Comparison of ENCODE assay signal across 8 cellular contexts in genomic region chr17:59107306-59107670, GRCh38. TPM values are rescaled to one million over a fixed set of nuclear protein-coding genes. Genes with fewer than 3 reads are reported as not detected.
A peak's percentile ranks its signal among the peaks of the same experiment; 100 is the strongest.
DNase-seq lines count a peak whose midpoint lies in the region; ATAC-seq and TF ChIP-seq lines count a peak whose summit lies in the region.

No MANE protein-coding gene starts in this region.

- TF ChIP-seq POLR2A in breast epithelium (IDR thresholded peaks at IDR 0.05): no peak

- DNase-seq in HS-5 (ENCODE audit: low read depth) (peak; percentile 18), breast epithelium (ENCODE audit: low spot score in 2 of 2) (no peak), NCI-H2171 treated with DMSO at 0.1 percent for 48 hours (lab: John Stamatoyannopoulos, UW) (no peak)

- H3K9me3 ChIP-seq in breast epithelium: no peaks in the 10 kb centered on the region
- H3K9me3 ChIP-seq in mononuclear cell (ENCODE audit: low read depth, low read length): no peaks in the 10 kb centered on the region

- ATAC-seq in GM21360 (IDR thresholded peaks at IDR 0.05; ENCODE audit: unreplicated experiment) (no peak), GM21528 (IDR thresholded peaks at IDR 0.05; ENCODE audit: low FRiP score, unreplicated experiment) (no peak), GM21576 (IDR thresholded peaks at IDR 0.05; ENCODE audit: unreplicated experiment) (no peak)

- no peaks in the 10 kb centered on the region for H3K27me3 ChIP-seq in breast epithelium
- no peaks in the 10 kb centered on the region for H3K27me3 ChIP-seq in mononuclear cell (ENCODE audit: insufficient read depth, low read length)

- no peak for TF ChIP-seq CTCF in 22Rv1 (IDR thresholded peaks at IDR 0.05)
- TF ChIP-seq CTCF in breast epithelium (IDR thresholded peaks at IDR 0.05): no peak

- peaks cover 0 to 6% of the 10 kb centered on the region in 2 donors for H3K4me1 ChIP-seq in breast epithelium
- H3K4me1 ChIP-seq in mononuclear cell (ENCODE audit: insufficient read depth, low read length): peaks cover 23% of the 10 kb centered on the region

- no peaks in the 10 kb centered on the region for H3K36me3 ChIP-seq in breast epithelium

- H3K27ac ChIP-seq in 22Rv1: peak overlapping the region; percentile 95
- peak overlapping the region; percentile 89 to 90 for H3K27ac ChIP-seq in breast epithelium

- intact Hi-C loops in breast epithelium (cut with DNase I; ENCODE audit: low total_unique reads): no loop called here

- H3K4me3 ChIP-seq in breast epithelium (peak overlapping the region; percentile 73 to 96 (median 89)), mononuclear cell (ENCODE audit: low read length) (peak overlapping the region; percentile 86)

RNA-seq across cellular contexts. Expression of gene TRIM37, which starts 0.6 kb away (rescaled TPM):
- total RNA-seq in breast epithelium (10 to 100 TPM; 18.7 to 24.6 (median 20.9) TPM), mononuclear cell (26.0 TPM)

RNA-seq across cellular contexts. Expression of gene SKA2, which starts 47.7 kb away (rescaled TPM):
- 10 to 100 TPM; 11.8 to 19.5 (median 12.7) TPM for total RNA-seq in breast epithelium
- 6.3 TPM for total RNA-seq in mononuclear cell

RNA-seq across cellular contexts. Expression of gene PRR11, which starts 48.3 kb away (rescaled TPM):
- total RNA-seq in breast epithelium: 10 to 100 TPM in 1 of 3 donors, 1 to 10 TPM in 1, under 1 TPM in 1; 0.33 to 25.1 (median 1.2) TPM
- 1.3 TPM for total RNA-seq in mononuclear cell
